ENCODE assay signal across 8 cellular contexts in genomic region chr15:40439461-40440299, GRCh38. TPM values are rescaled to one million over a fixed set of nuclear protein-coding genes. Genes with fewer than 3 reads are reported as not detected.
DNase-seq lines count a peak whose midpoint lies in the region; ATAC-seq and TF ChIP-seq lines count a peak whose summit lies in the region.

No MANE protein-coding gene starts in this region.

- no peak for DNase-seq in Calu3
- DNase-seq in activated CD4-positive, alpha-beta T cell treated with anti-CD3 and anti-CD28 coated beads, Interleukin-2, amount 50 U/mL, for 4 hours = peak; percentile 29
- no peak for DNase-seq in esophagus muscularis mucosa (ENCODE audit: extremely low spot score)
- peak in 2 of 9 donors; percentile 17 to 59 for DNase-seq in naive thymus-derived CD4-positive, alpha-beta T cell
- DNase-seq in midbrain (lab: John Stamatoyannopoulos, UW) = no peak

- peaks cover 62% of the 10 kb centered on the region for H3K4me1 ChIP-seq in HUES48 (ENCODE audit: control insufficient read depth, insufficient read depth, low read length)
- peaks cover 54 to 69% (median 64%) of the 10 kb centered on the region in 4 donors for H3K4me1 ChIP-seq in esophagus muscularis mucosa
- peaks cover 25 to 51% of the 10 kb centered on the region in 2 donors for H3K4me1 ChIP-seq in naive thymus-derived CD4-positive, alpha-beta T cell (ENCODE audit: control insufficient read depth in 2 of 2, insufficient read depth in 2 of 2, low read length in 2 of 2)

- H3K27me3 Mint-ChIP-seq in Calu3 (ENCODE audit: unreplicated experiment) = peaks cover 37% of the 10 kb centered on the region
- H3K27me3 Mint-ChIP-seq in naive thymus-derived CD4-positive, alpha-beta T cell = peaks cover 15 to 77% (median 27%) of the 10 kb centered on the region in 5 donors

- 16% methylated on average over 27 of the region's 28 CpGs for WGBS in esophagus muscularis mucosa

- H3K36me3 ChIP-seq in HUES48 (ENCODE audit: control insufficient read depth, insufficient read depth, low read length) = no peaks in the 10 kb centered on the region
- no peaks in the 10 kb centered on the region for H3K36me3 ChIP-seq in esophagus muscularis mucosa
- H3K36me3 ChIP-seq in naive thymus-derived CD4-positive, alpha-beta T cell (ENCODE audit: control insufficient read depth in 2 of 3, insufficient read depth in 3 of 3, low read length in 3 of 3) = no peaks in the 10 kb centered on the region

- TF ChIP-seq EP300 in esophagus muscularis mucosa (IDR thresholded peaks at IDR 0.05) = no peak

- H3K27me3 ChIP-seq in HUES48 (ENCODE audit: control insufficient read depth, insufficient read depth, low read length) = peaks cover 27% of the 10 kb centered on the region
- peaks cover 0 to 34% (median 15%) of the 10 kb centered on the region in 4 donors for H3K27me3 ChIP-seq in esophagus muscularis mucosa
- peaks cover 0 to 5% of the 10 kb centered on the region in 2 donors for H3K27me3 ChIP-seq in naive thymus-derived CD4-positive, alpha-beta T cell (ENCODE audit: control insufficient read depth in 2 of 2, insufficient read depth in 2 of 2, low read length in 2 of 2)

- peaks cover 27% of the 10 kb centered on the region for H3K36me3 Mint-ChIP-seq in Calu3 (ENCODE audit: insufficient read depth, unreplicated experiment)
- peaks cover 0 to 16% (median 0%) of the 10 kb centered on the region in 5 donors for H3K36me3 Mint-ChIP-seq in naive thymus-derived CD4-positive, alpha-beta T cell

- POLR2A ChIA-PET in naive thymus-derived CD4-positive, alpha-beta T cell (lab: Charles Lee) = interaction anchor here (0.5 to 5.3 kb wide), 4 partner anchors 12 to 132 kb away, joined by 4 to 90 read pairs (median 6); partner anchors contain the start of gene PLCB2

- no peaks in the 10 kb centered on the region for H3K9me3 ChIP-seq in HUES48 (ENCODE audit: control insufficient read depth, insufficient read depth, low read length)
- no peaks in the 10 kb centered on the region for H3K9me3 ChIP-seq in esophagus muscularis mucosa
- no peaks in the 10 kb centered on the region for H3K9me3 ChIP-seq in naive thymus-derived CD4-positive, alpha-beta T cell (ENCODE audit: control insufficient read depth in 2 of 3, low read length in 3 of 3)

- no peaks in the 10 kb centered on the region for H3K9me3 Mint-ChIP-seq in Calu3 (ENCODE audit: low read depth, unreplicated experiment)
- H3K9me3 Mint-ChIP-seq in naive thymus-derived CD4-positive, alpha-beta T cell = no peaks in the 10 kb centered on the region

- no peak for TF ChIP-seq CTCF in Calu3 (IDR thresholded peaks at IDR 0.05; ENCODE audit: unreplicated experiment)
- no peak for TF ChIP-seq CTCF in esophagus muscularis mucosa (IDR thresholded peaks at IDR 0.05)

- H3K4me1 Mint-ChIP-seq in Calu3 (ENCODE audit: low read depth, unreplicated experiment) = peaks cover 23% of the 10 kb centered on the region
- peaks cover 47 to 61% (median 57%) of the 10 kb centered on the region in 7 donors for H3K4me1 Mint-ChIP-seq in naive thymus-derived CD4-positive, alpha-beta T cell

- no TSS peak for BruUV-seq in Calu3 (replicated peaks; lab: Mats Ljungman, UMichigan)

- intact Hi-C loops in Calu3 (cut with micrococcal nuclease; ENCODE audit: unreplicated experiment) = no loop called here
- intact Hi-C loops in esophagus muscularis mucosa (cut with DNase I) = loop anchor here (10.0 kb wide), 1 partner anchor 155 kb away; the partner anchor contains the start of gene KNL1
- intact Hi-C loops in naive thymus-derived CD4-positive, alpha-beta T cell (cut with micrococcal nuclease) = loop anchor here (1.0 to 5.0 kb wide), 11 partner anchors 31 to 316 kb away; partner anchors contain the start of genes CCDC32 (in 2 of the 2), CHST14 (in 2 of the 2), DISP2 (in 1 of the 2) and IVD (in 1 of the 2)

- H3K4me3 ChIP-seq in HUES48 (ENCODE audit: low read depth, low read length) (peak overlapping the region; percentile 87), esophagus muscularis mucosa (peak overlapping the region; percentile 96 to 100 (median 96))
- H3K4me3 ChIP-seq in naive thymus-derived CD4-positive, alpha-beta T cell (ENCODE audit: low read length) = peak overlapping the region; percentile 60

- H3K4me3 Mint-ChIP-seq in Calu3 (ENCODE audit: low read depth, unreplicated experiment) = peak overlapping the region; percentile 91
- peak overlapping the region; percentile 84 to 99 (median 90) for H3K4me3 Mint-ChIP-seq in naive thymus-derived CD4-positive, alpha-beta T cell

- CTCF ChIA-PET in Calu3 (lab: Charles Lee) = interaction anchor here (0.7 to 0.9 kb wide), 2 partner anchors 10 to 95 kb away, joined by 3 read pairs; no protein-coding TSS in a partner anchor
- CTCF ChIA-PET in naive thymus-derived CD4-positive, alpha-beta T cell (lab: Charles Lee) = interaction anchor here (1.0 to 2.3 kb wide), 3 partner anchors 11 to 68 kb away, joined by 4 to 14 read pairs (median 7); no protein-coding TSS in a partner anchor

- peak overlapping the region; percentile 81 for H3K27ac Mint-ChIP-seq in Calu3 (ENCODE audit: unreplicated experiment)
- peak overlapping the region in 8 of 9 donors; percentile 71 to 93 (median 76) for H3K27ac Mint-ChIP-seq in naive thymus-derived CD4-positive, alpha-beta T cell

- TF ChIP-seq POLR2A in esophagus muscularis mucosa (IDR thresholded peaks at IDR 0.05; ENCODE audit: low read depth) = no peak

- peak overlapping the region; percentile 79 for H3K9ac ChIP-seq in HUES48 (ENCODE audit: low read depth, low read length)

- no peak for ATAC-seq in naive thymus-derived CD4-positive, alpha-beta T cell
- ATAC-seq in GM21576 (IDR thresholded peaks at IDR 0.05; ENCODE audit: unreplicated experiment) = no peak
- ATAC-seq in HG02970 (IDR thresholded peaks at IDR 0.05; ENCODE audit: low FRiP score, unreplicated experiment) = no peak

- H3K27ac ChIP-seq in HUES48 (ENCODE audit: low read depth, low read length) = peak overlapping the region; percentile 85
- H3K27ac ChIP-seq in esophagus muscularis mucosa (replicated peaks in 1 of 4) = peak overlapping the region in 1 of 4 donors; percentile 89
- no peak overlapping the region for H3K27ac ChIP-seq in naive thymus-derived CD4-positive, alpha-beta T cell (ENCODE audit: low read depth, low read length)

RNA-seq across cellular contexts. Expression of gene BAHD1, which starts 1.1 kb away (rescaled TPM):
- 15.6 and 17.2 TPM in 2 replicates for total RNA-seq in Calu3 (2022)
- 10 to 100 TPM; 11.6 to 29.6 (median 22.3) TPM for total RNA-seq in esophagus muscularis mucosa
- 10 to 100 TPM; 28.4 to 48.8 (median 31.2) TPM for total RNA-seq in naive thymus-derived CD4-positive, alpha-beta T cell
- polyA plus RNA-seq in naive thymus-derived CD4-positive, alpha-beta T cell = 1 to 10 TPM; 2.2 to 3.9 TPM

RNA-seq across cellular contexts. Expression of gene CHST14, which starts 31.1 kb away (rescaled TPM):
- total RNA-seq in Calu3 (2022) (8.7 and 11.5 TPM in 2 replicates), esophagus muscularis mucosa (10 to 100 TPM in 3 of 4 donors, 1 to 10 TPM in 1; 7.9 to 16.6 (median 12.5) TPM)
- total RNA-seq in naive thymus-derived CD4-positive, alpha-beta T cell = 10 to 100 TPM in 3 of 5 experiments, 1 to 10 TPM in 2; 7.3 to 12.5 (median 10.8) TPM
- polyA plus RNA-seq in naive thymus-derived CD4-positive, alpha-beta T cell = 1 to 10 TPM in 1 of 2 donors, under 1 TPM in 1; 0.83 to 1.4 TPM

RNA-seq across cellular contexts. Expression of gene IVD, which starts 34.1 kb away (rescaled TPM):
- total RNA-seq in Calu3 (2022) (46.6 and 54.2 TPM in 2 replicates), esophagus muscularis mucosa (10 to 100 TPM; 38.8 to 50.7 (median 44.7) TPM)
- 10 to 100 TPM; 47.2 to 81.8 (median 64.7) TPM for total RNA-seq in naive thymus-derived CD4-positive, alpha-beta T cell
- 10 to 100 TPM; 27.1 to 42.4 TPM for polyA plus RNA-seq in naive thymus-derived CD4-positive, alpha-beta T cell

RNA-seq across cellular contexts. Expression of gene KNSTRN, which starts 57.2 kb away (rescaled TPM):
- 29.5 and 44.5 TPM in 2 replicates for total RNA-seq in Calu3 (2022)
- total RNA-seq in esophagus muscularis mucosa = 10 to 100 TPM in 1 of 4 donors, 1 to 10 TPM in 3; 4.6 to 15.6 (median 6.4) TPM
- 10 to 100 TPM in 1 of 5 experiments, 1 to 10 TPM in 4; 3.7 to 39.6 (median 6.2) TPM for total RNA-seq in naive thymus-derived CD4-positive, alpha-beta T cell
- 1 to 10 TPM; 3.7 to 5.2 TPM for polyA plus RNA-seq in naive thymus-derived CD4-positive, alpha-beta T cell

Comparison
In these comparisons a context has a peak if more than half of its experiments do, and no peak if none do; other contexts are left out.
1. DNase-seq: peak in activated CD4-positive, alpha-beta T cell treated with anti-CD3 and anti-CD28 coated beads, Interleukin-2, amount 50 U/mL, for 4 hours (2 of 2); none in Calu3 (single experiment), esophagus muscularis mucosa (single experiment) and midbrain (single experiment).
2. Peak in every context shown above with its lines, with median percentiles within 50 percentile points of each other: H3K4me3 ChIP-seq.